ENCODE assay signal across 17 cellular contexts in the genomic region with DNA sequence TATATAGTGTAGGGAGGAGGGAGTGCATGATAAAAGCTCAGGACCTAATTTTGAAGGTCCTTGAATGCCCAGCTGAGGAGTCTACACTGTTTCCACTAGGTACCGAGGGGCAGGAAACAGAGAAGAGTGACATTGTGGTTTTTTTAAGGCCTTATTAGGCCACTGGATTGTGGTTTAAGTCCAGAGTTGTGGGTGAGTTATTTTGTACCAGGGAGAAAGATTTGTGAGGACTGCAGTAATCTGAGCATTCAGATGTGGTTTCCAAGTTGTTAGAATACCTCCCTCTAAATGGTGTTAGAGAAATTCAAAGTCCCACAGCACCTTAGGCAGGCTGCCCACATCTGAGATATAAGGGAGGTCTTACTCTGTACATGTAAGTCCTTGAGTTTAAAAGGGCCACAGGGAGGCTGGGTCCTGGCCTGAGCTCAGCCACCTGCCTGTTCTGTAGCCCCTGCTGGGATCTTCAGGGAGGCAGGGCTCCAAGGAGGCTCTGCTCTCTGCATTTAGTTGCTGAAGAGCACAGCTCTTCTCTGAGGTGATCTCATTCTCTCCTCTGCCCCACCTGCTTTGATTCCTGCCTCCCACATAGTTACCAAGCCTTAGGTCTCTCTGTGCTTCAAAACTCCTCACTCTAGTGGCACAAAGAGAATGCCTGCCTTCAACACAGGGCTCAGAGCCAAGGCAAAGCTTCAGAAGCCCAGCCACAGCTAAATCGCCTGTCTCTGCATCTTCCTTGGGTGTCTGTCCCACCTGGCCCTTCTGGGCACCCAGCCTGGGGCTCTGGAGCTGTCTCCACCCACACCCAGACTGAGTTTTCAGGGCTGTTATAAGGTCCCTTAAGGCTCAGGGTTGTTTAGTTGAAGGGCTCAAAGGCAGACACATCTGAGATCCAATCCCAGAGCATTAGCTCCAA.
DNase-seq lines count a peak whose midpoint lies in the region; ATAC-seq and TF ChIP-seq lines count a peak whose summit lies in the region.
"Had no signal": no experiment of that assay in that cellular context is flagged by ENCODE, and none has a peak within 500 bp of the region (broad histone marks: within the 10 kb centered on the region; RNA-seq: fewer than 3 reads in every experiment).

No MANE protein-coding gene starts in this region.

- peaks cover 10% of the 10 kb centered on the region for H3K4me1 Mint-ChIP-seq in endodermal cell
- H3K4me1 Mint-ChIP-seq: naive B cell had no signal

- H3K9me3 ChIP-seq in BLaER1 treated with 17β-estradiol and CSF1 and Interleukin-3, amounts not matched to agents 10 nM and 100 nM (replicated peaks in 1 of 11): peaks cover 17 to 25% (median 22%) of the 10 kb centered on the region in 11 experiments
- peaks cover 8% of the 10 kb centered on the region for H3K9me3 ChIP-seq in endodermal cell (ENCODE audit: control insufficient read depth, low read length)
- H3K9me3 ChIP-seq in Peyer's patch: no peaks in the 10 kb centered on the region
- H3K9me3 ChIP-seq: SJCRH30 had no signal

- peak overlapping the region; percentile 39 for H3K27ac Mint-ChIP-seq in endodermal cell
- H3K27ac Mint-ChIP-seq: naive B cell had no signal

- no peaks in the 10 kb centered on the region for H3K27me3 ChIP-seq in BLaER1 treated with 17β-estradiol and CSF1 and Interleukin-3, amounts not matched to agents 10 nM and 100 nM
- H3K27me3 ChIP-seq in endodermal cell (ENCODE audit: control insufficient read depth, insufficient read depth, low read length, poor library complexity, severe bottlenecking): no peaks in the 10 kb centered on the region
- no peaks in the 10 kb centered on the region for H3K27me3 ChIP-seq in Peyer's patch
- H3K27me3 ChIP-seq: SJCRH30, upper lobe of left lung had no signal

- no peaks in the 10 kb centered on the region for H3K36me3 ChIP-seq in BLaER1 treated with 17β-estradiol and CSF1 and Interleukin-3, amounts not matched to agents 10 nM and 100 nM
- H3K36me3 ChIP-seq in endodermal cell (ENCODE audit: control insufficient read depth, insufficient read depth, low read length) (no peaks in the 10 kb centered on the region), Peyer's patch (no peaks in the 10 kb centered on the region)
- H3K36me3 ChIP-seq: SJCRH30, upper lobe of left lung had no signal

- H3K27ac ChIP-seq in BLaER1 treated with 17β-estradiol and CSF1 and Interleukin-3, amounts not matched to agents 10 nM and 100 nM: no peak overlapping the region
- H3K27ac ChIP-seq in endodermal cell (ENCODE audit: low read depth, low read length): no peak overlapping the region
- H3K27ac ChIP-seq in Peyer's patch: no peak overlapping the region
- H3K27ac ChIP-seq: SJCRH30, upper lobe of left lung had no signal

- TF ChIP-seq CTCF in endodermal cell (conservative IDR thresholded peaks at IDR 0.05) (no peak), Peyer's patch (IDR thresholded peaks at IDR 0.05) (no peak)

- WGBS in endodermal cell (ENCODE audit: insufficient coverage in 1 of 2, insufficient read length in 1 of 2), 2 experiments: 67 to 90% methylated on average over 1 to 2 of the region's 2 CpGs

- H3K36me3 Mint-ChIP-seq in endodermal cell (ENCODE audit: low read depth): no peaks in the 10 kb centered on the region
- H3K36me3 Mint-ChIP-seq: naive B cell had no signal

- H3K4me3 Mint-ChIP-seq in endodermal cell: no peak overlapping the region
- H3K4me3 Mint-ChIP-seq: naive B cell had no signal

- no peak for TF ChIP-seq POLR2A in Peyer's patch (IDR thresholded peaks at IDR 0.05)

- no peaks in the 10 kb centered on the region for H4K20me1 ChIP-seq in BLaER1 treated with 17β-estradiol and CSF1 and Interleukin-3, amounts not matched to agents 10 nM and 100 nM

- no peaks in the 10 kb centered on the region for H3K27me3 Mint-ChIP-seq in endodermal cell (ENCODE audit: insufficient read depth)

- peak overlapping the region; percentile 4 to 36 (median 21); a peak in 17 of 22 replicates for H3K4me2 ChIP-seq in BLaER1 treated with 17β-estradiol and CSF1 and Interleukin-3, amounts not matched to agents 10 nM and 100 nM

- peaks cover 4 to 11% (median 9%) of the 10 kb centered on the region in 10 experiments; a peak in 16 of 20 replicates for H3K4me1 ChIP-seq in BLaER1 treated with 17β-estradiol and CSF1 and Interleukin-3, amounts not matched to agents 10 nM and 100 nM
- H3K4me1 ChIP-seq in endodermal cell (ENCODE audit: control insufficient read depth, insufficient read depth, low read length) (peaks cover 7% of the 10 kb centered on the region), Peyer's patch (no peaks in the 10 kb centered on the region)
- H3K4me1 ChIP-seq: SJCRH30, upper lobe of left lung had no signal

- H3K9ac ChIP-seq in BLaER1 treated with 17β-estradiol and CSF1 and Interleukin-3, amounts not matched to agents 10 nM and 100 nM: no peak overlapping the region
- no peak overlapping the region for H3K9ac ChIP-seq in endodermal cell (ENCODE audit: extremely low read depth, low read length, poor library complexity, severe bottlenecking)

- peaks cover 21% of the 10 kb centered on the region for H3K9me3 Mint-ChIP-seq in endodermal cell

- H3K4me3 ChIP-seq in BLaER1 treated with 17β-estradiol and CSF1 and Interleukin-3, amounts not matched to agents 10 nM and 100 nM: no peak overlapping the region
- no peak overlapping the region for H3K4me3 ChIP-seq in endodermal cell (ENCODE audit: low read length)
- H3K4me3 ChIP-seq in Peyer's patch: no peak overlapping the region
- H3K4me3 ChIP-seq: SJCRH30, upper lobe of left lung had no signal

- DNase-seq in endodermal cell (no peak), NCI-H2081 treated with DMSO at 0.1 percent for 48 hours (lab: John Stamatoyannopoulos, UW) (no peak), HuH-7 (ENCODE audit: low spot score) (no peak), Peyer's patch (no peak)
- DNase-seq: activated CD8-positive, alpha-beta memory T cell treated with anti-CD3 and anti-CD28 coated beads, Interleukin-2, amount 50 U/mL, for 4 hours; amniotic stem cell; EL; foreskin melanocyte; H7; naive B cell; small intestine; upper lobe of left lung had no signal

- ATAC-seq in GM19468 (IDR thresholded peaks at IDR 0.05; ENCODE audit: extremely low read depth, unreplicated experiment) (peak; percentile 25), HG03432 (IDR thresholded peaks at IDR 0.05; ENCODE audit: unreplicated experiment) (peak; percentile 65), GM19351 (IDR thresholded peaks at IDR 0.05; ENCODE audit: unreplicated experiment) (no peak)
